ENCODE assay signal across 20 cellular contexts in the genomic region with DNA sequence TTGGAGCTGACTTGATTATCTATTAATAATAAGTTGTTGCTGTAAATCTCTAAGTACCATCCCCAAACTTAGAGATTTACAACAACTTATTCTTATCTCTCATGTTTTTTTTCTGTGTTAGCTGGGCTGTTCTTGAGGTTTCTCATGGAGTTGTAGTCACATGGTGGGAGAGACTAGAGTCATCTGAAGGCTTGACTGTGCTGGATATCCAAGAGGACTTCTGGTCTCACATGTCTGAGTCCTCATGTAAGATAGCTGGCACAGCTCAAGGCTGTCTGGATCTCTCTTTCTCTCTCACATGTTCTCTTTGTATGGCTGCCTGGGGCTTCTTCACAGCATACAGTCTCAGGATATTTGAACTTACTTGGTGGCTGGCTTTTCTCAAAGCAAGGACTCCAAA.
"Had no signal": no experiment of that assay in that cellular context is flagged by ENCODE, and none has a peak within 500 bp of the region (broad histone marks: within the 10 kb centered on the region; RNA-seq: fewer than 3 reads in every experiment).

No MANE protein-coding gene starts in this region.

- DNase-seq: effector memory CD8-positive, alpha-beta T cell; gastrocnemius medialis; glutamatergic neuron; immature natural killer cell; left ventricle myocardium inferior; lower lobe of right lung; nephron progenitor cell; psoas muscle; stimulated activated CD4-positive, alpha-beta T cell treated with anti-CD3 and anti-CD28 coated beads, Interleukin-4, amount 100 ng/mL, for 1 hour; stimulated activated CD8-positive, alpha-beta memory T cell treated with anti-CD3 and anti-CD28 coated beads, Interleukin-4, amount 100 ng/mL, for 48 hours; stimulated activated naive CD8-positive, alpha-beta T cell treated with anti-CD3 and anti-CD28 coated beads, Interleukin-15, Interleukin-2, amounts not matched to agents 100 U/mL and 50 U/mL, for 24 hours; transverse colon had no signal

- H3K27ac ChIP-seq: epithelial cell of prostate, esophagus muscularis mucosa, gastrocnemius medialis, left ventricle myocardium inferior, lower lobe of right lung, neutrophil, psoas muscle, transverse colon had no signal

- H3K9me3 Mint-ChIP-seq: central memory CD8-positive, alpha-beta T cell; effector memory CD8-positive, alpha-beta T cell; memory B cell; mesothelial cell of epicardium; nephron progenitor cell; stimulated activated effector memory CD8-positive, alpha-beta T cell treated with anti-CD3 and anti-CD28 coated beads, Interleukin-12 subunit alpha, Interleukin-12 subunit beta, amount 100 ng/mL, for 72 hours had no signal

- H3K4me1 ChIP-seq: esophagus muscularis mucosa, lower lobe of right lung had no signal

- H3K4me1 Mint-ChIP-seq: central memory CD8-positive, alpha-beta T cell; immature natural killer cell; memory B cell; stimulated activated effector memory CD8-positive, alpha-beta T cell treated with anti-CD3 and anti-CD28 coated beads, Interleukin-12 subunit alpha, Interleukin-12 subunit beta, amount 100 ng/mL, for 72 hours had no signal

- H3K36me3 Mint-ChIP-seq: immature natural killer cell; memory B cell; mesothelial cell of epicardium; stimulated activated effector memory CD8-positive, alpha-beta T cell treated with anti-CD3 and anti-CD28 coated beads, Interleukin-12 subunit alpha, Interleukin-12 subunit beta, amount 100 ng/mL, for 72 hours had no signal

- H3K4me3 ChIP-seq: esophagus muscularis mucosa, gastrocnemius medialis, left ventricle myocardium inferior, lower lobe of right lung, psoas muscle, transverse colon had no signal

- ATAC-seq: effector memory CD8-positive, alpha-beta T cell; lower lobe of right lung; stimulated activated effector memory CD8-positive, alpha-beta T cell treated with anti-CD3 and anti-CD28 coated beads, Interleukin-12 subunit alpha, Interleukin-12 subunit beta, amount 100 ng/mL, for 72 hours; stimulated activated naive CD8-positive, alpha-beta T cell treated with anti-CD3 and anti-CD28 coated beads, Interleukin-15, Interleukin-2, amounts not matched to agents 100 U/mL and 50 U/mL, for 24 hours had no signal

- H3K27ac Mint-ChIP-seq: dendritic cell treated with granulocyte-macrophage colony-stimulating factor and Interleukin-4, amounts not matched to agents 40 ng/mL and 50 ng/mL, for 4 days; effector memory CD8-positive, alpha-beta T cell; immature natural killer cell; memory B cell; mesothelial cell of epicardium; stimulated activated effector memory CD8-positive, alpha-beta T cell treated with anti-CD3 and anti-CD28 coated beads, Interleukin-12 subunit alpha, Interleukin-12 subunit beta, amount 100 ng/mL, for 72 hours had no signal

- H3K27me3 Mint-ChIP-seq: dendritic cell treated with granulocyte-macrophage colony-stimulating factor and Interleukin-4, amounts not matched to agents 40 ng/mL and 50 ng/mL, for 4 days had no signal

- H3K9me3 ChIP-seq: esophagus muscularis mucosa, gastrocnemius medialis, left ventricle myocardium inferior, lower lobe of right lung, neutrophil, psoas muscle, transverse colon had no signal

- H3K36me3 ChIP-seq: esophagus muscularis mucosa, gastrocnemius medialis, left ventricle myocardium inferior, lower lobe of right lung, neutrophil, transverse colon had no signal

- H3K27me3 ChIP-seq: esophagus muscularis mucosa, gastrocnemius medialis, neutrophil, transverse colon had no signal

- H3K4me3 Mint-ChIP-seq: central memory CD8-positive, alpha-beta T cell; dendritic cell treated with granulocyte-macrophage colony-stimulating factor and Interleukin-4, amounts not matched to agents 40 ng/mL and 50 ng/mL, for 4 days; effector memory CD8-positive, alpha-beta T cell; immature natural killer cell; memory B cell; mesothelial cell of epicardium; nephron progenitor cell; stimulated activated effector memory CD8-positive, alpha-beta T cell treated with anti-CD3 and anti-CD28 coated beads, Interleukin-12 subunit alpha, Interleukin-12 subunit beta, amount 100 ng/mL, for 72 hours had no signal
